Comparison of ENCODE assay signal across 20 cellular contexts in the genomic region with DNA sequence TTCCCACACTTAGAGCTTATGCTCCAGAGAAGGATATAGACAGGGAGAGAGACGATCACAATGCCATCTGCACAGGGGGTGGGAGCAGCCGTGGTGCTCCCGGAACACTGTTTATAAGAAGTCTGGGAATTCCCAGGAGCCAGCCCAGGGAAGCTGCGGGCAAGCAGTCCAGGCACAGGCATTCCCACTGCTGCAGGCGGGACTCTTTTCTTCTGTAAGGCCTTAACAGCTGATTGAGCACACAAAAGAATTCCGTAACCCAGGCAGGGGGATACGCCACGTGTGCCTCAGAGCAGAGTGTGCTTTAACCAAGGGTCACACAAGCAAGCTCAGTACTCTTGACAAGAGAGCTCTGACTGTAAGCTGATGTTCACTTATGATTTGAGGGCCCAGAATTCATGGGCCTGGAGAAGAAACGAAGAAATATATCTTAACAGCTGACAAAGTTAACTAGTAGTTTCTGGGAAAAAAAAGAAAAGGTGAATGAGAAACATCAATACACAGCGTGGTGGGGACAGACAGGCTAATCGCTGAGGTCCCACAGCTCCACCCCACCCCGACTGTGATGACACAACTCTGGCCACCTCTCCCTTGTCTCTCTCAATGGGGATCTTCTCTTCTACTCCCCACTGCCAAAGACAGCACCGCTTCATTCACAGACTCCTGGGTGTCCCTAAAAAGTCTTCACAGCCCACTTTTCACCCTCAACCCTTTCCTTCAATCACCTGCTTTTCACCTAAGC.
DNase-seq lines count a peak whose midpoint lies in the region; FAIRE-seq and TF ChIP-seq lines count a peak whose summit lies in the region.
"Had no signal": no experiment of that assay in that cellular context is flagged by ENCODE, and none has a peak within 500 bp of the region (broad histone marks: within the 10 kb centered on the region; RNA-seq: fewer than 3 reads in every experiment).

No MANE protein-coding gene starts in this region.

- CTCF ChIA-PET in H1 (lab: Charles Lee; ENCODE audit: partially characterized antibody) = interaction anchor here (0.6 to 2.5 kb wide), 7 partner anchors 9 to 354 kb away, joined by 3 to 11 read pairs (median 3); no protein-coding TSS in a partner anchor
- CTCF ChIA-PET in Caco-2 (lab: Charles Lee) = interaction anchor here (1.0 kb wide), 1 partner anchor 423 kb away, joined by 3 read pairs; no protein-coding TSS in a partner anchor
- CTCF ChIA-PET in A673 (lab: Charles Lee) = no interaction called here

- H2BK15ac ChIP-seq in H1 (ENCODE audit: low read length) = no peak overlapping the region

- H3K4me1 Mint-ChIP-seq in nephron progenitor cell = peaks cover 48% of the 10 kb centered on the region
- H3K4me1 Mint-ChIP-seq in Caco-2 (ENCODE audit: low read depth, unreplicated experiment) = no peaks in the 10 kb centered on the region
- H3K4me1 Mint-ChIP-seq: natural killer cell had no signal

- H3K23ac ChIP-seq in H1 (ENCODE audit: insufficient read length) = no peak overlapping the region

- H3K4me3 Mint-ChIP-seq in nephron progenitor cell = peak overlapping the region; percentile 55
- no peak overlapping the region for H3K4me3 Mint-ChIP-seq in Caco-2 (ENCODE audit: unreplicated experiment)
- H3K4me3 Mint-ChIP-seq: natural killer cell had no signal

- no peak overlapping the region for H3K14ac ChIP-seq in H1 (ENCODE audit: insufficient read length)

- TF ChIP-seq CTCF in H1 (IDR thresholded peaks at IDR 0.05; ENCODE audit: control extremely low read depth in 1 of 3, insufficient read depth in 1 of 3, low read depth in 1 of 3, low read length in 3 of 3) (no peak), nephron progenitor cell (IDR thresholded peaks at IDR 0.05) (no peak), Caco-2 (IDR thresholded peaks at IDR 0.05; ENCODE audit: insufficient read depth in 1 of 2, low read depth in 1 of 2, low read length in 1 of 2, severe bottlenecking in 1 of 2, unreplicated experiment in 1 of 2) (no peak), BE2C (IDR thresholded peaks at IDR 0.05; ENCODE audit: low read depth, low read length) (no peak), A673 (conservative IDR thresholded peaks at IDR 0.05; ENCODE audit: low read depth, low read length) (no peak)

- no peak for FAIRE-seq in H1 (lab: Jason Lieb, UNC)
- FAIRE-seq: colon, endothelial cell of umbilical vein, G401.6, GM12891 had no signal

- H3K4me3 ChIP-seq in H1 (ENCODE audit: extremely low read depth in 1 of 4, insufficient read depth in 2 of 4, low read depth in 3 of 4, low read length in 4 of 4) (peak overlapping the region in 1 of 4 experiments; percentile 5; a peak in 1 of 8 replicates), Caco-2 (ENCODE audit: low read depth, low read length) (no peak overlapping the region), BE2C (ENCODE audit: low read depth, low read length) (no peak overlapping the region), A673 (ENCODE audit: low read depth, low read length, poor library complexity, severe bottlenecking) (no peak overlapping the region)
- H3K4me3 ChIP-seq: lung, uterus had no signal

- H3K36me3 ChIP-seq in H1 (ENCODE audit: control insufficient read depth in 2 of 4, insufficient read depth in 4 of 4, low read length in 3 of 4) (no peaks in the 10 kb centered on the region), Caco-2 (ENCODE audit: control insufficient read depth, insufficient read depth, low read length) (no peaks in the 10 kb centered on the region), BE2C (no peaks in the 10 kb centered on the region), A673 (ENCODE audit: insufficient read depth, low read length, poor library complexity, severe bottlenecking) (no peaks in the 10 kb centered on the region)
- H3K36me3 ChIP-seq: uterus had no signal

- H3K9ac ChIP-seq in H1 (replicated peaks in 1 of 4; ENCODE audit: extremely low read depth in 1 of 4, low read depth in 3 of 4, low read length in 3 of 4) = no peak overlapping the region

- intact Hi-C loops in Caco-2 (cut with micrococcal nuclease; ENCODE audit: unreplicated experiment) (no loop called here), A673 (cut with micrococcal nuclease; ENCODE audit: unreplicated experiment) (no loop called here)

- no peak overlapping the region for H4K5ac ChIP-seq in H1 (ENCODE audit: insufficient read length, low read depth, low read length)

- H3K79me1 ChIP-seq in H1 (ENCODE audit: low read depth, low read length) = no peaks in the 10 kb centered on the region

- no peaks in the 10 kb centered on the region for H4K20me1 ChIP-seq in H1 (replicated peaks in 1 of 2; ENCODE audit: control insufficient read depth in 1 of 2, insufficient read depth in 2 of 2, low read length in 2 of 2)

- no peak for TF ChIP-seq POLR2A in H1 (IDR thresholded peaks at IDR 0.05; ENCODE audit: control extremely low read depth in 1 of 2, low read depth in 2 of 2, low read length in 2 of 2)

- H3K23me2 ChIP-seq in H1 (ENCODE audit: low read depth, low read length) = no peaks in the 10 kb centered on the region

- POLR2A ChIA-PET in H1 (lab: Charles Lee; ENCODE audit: partially characterized antibody) = interaction anchor here (1.4 kb wide), 1 partner anchor 17 kb away, joined by 3 read pairs; no protein-coding TSS in a partner anchor
- POLR2A ChIA-PET in Caco-2 (lab: Charles Lee) = no interaction called here
- POLR2A ChIA-PET in A673 (lab: Charles Lee; ENCODE audit: low non-redundant PET) = no interaction called here

- H3K36me3 Mint-ChIP-seq in nephron progenitor cell (ENCODE audit: low read depth) (no peaks in the 10 kb centered on the region), Caco-2 (ENCODE audit: insufficient read depth, unreplicated experiment) (no peaks in the 10 kb centered on the region)
- H3K36me3 Mint-ChIP-seq: natural killer cell had no signal

- no peak for TF ChIP-seq EP300 in H1 (IDR thresholded peaks at IDR 0.05; ENCODE audit: borderline replicate concordance in 1 of 2, low read depth in 2 of 2, low read length in 2 of 2)

- WGBS in H1 (ENCODE audit: extremely low coverage in 1 of 2, insufficient coverage in 1 of 2, insufficient read length in 1 of 2, insufficient replicate concordance in 2 of 2, low coverage in 1 of 2, low lambda C conversion rate in 2 of 2, missing lambda C conversion rate in 1 of 2), 2 experiments = 37% methylated on average over 13 of the region's 13 CpGs; no CpG with 5 or more reads in 1 of the 2 experiments

- H3K27ac Mint-ChIP-seq in nephron progenitor cell = peak overlapping the region; percentile 81
- H3K27ac Mint-ChIP-seq in Caco-2 (ENCODE audit: unreplicated experiment) = no peak overlapping the region
- H3K27ac Mint-ChIP-seq: natural killer cell had no signal

- no peaks in the 10 kb centered on the region for H3K79me2 ChIP-seq in H1 (ENCODE audit: control insufficient read depth in 1 of 2, insufficient read depth in 2 of 2, low read length in 2 of 2)

- no peak overlapping the region; the same call in 1 of the 2 replicates for H3K18ac ChIP-seq in H1 (ENCODE audit: extremely low read depth, low read length)

- BruUV-seq in Caco-2 (replicated peaks; lab: Mats Ljungman, UMichigan) = no TSS peak
- BruUV-seq in A673 (replicated peaks; lab: Mats Ljungman, UMichigan) = no TSS peak

- H3K27me3 ChIP-seq in H1 (replicated peaks in 1 of 4; ENCODE audit: control insufficient read depth in 3 of 4, extremely low read depth in 1 of 4, insufficient read depth in 3 of 4, low read length in 3 of 4) (no peaks in the 10 kb centered on the region; a peak in 2 of 7 replicates), Caco-2 (replicated peaks; ENCODE audit: control insufficient read depth, insufficient read depth, low read length) (no peaks in the 10 kb centered on the region), BE2C (peaks cover 27% of the 10 kb centered on the region), A673 (replicated peaks; ENCODE audit: insufficient read depth, low read depth, low read length, poor library complexity) (peaks cover 40% of the 10 kb centered on the region)
- H3K27me3 ChIP-seq: foreskin keratinocyte, uterus had no signal

- no peak overlapping the region for H3K4ac ChIP-seq in H1 (replicated peaks; ENCODE audit: insufficient read length, low read depth, low read length)

- DNase-seq in DMS 273 treated with DMSO at 0.1 percent for 48 hours (lab: John Stamatoyannopoulos, UW) (peak; percentile 34), NCI-H524 (lab: John Stamatoyannopoulos, UW) (peak; percentile 39 to 77), H1 (ENCODE audit: low read depth in 1 of 2, low spot score in 2 of 2) (no peak), nephron progenitor cell (peak; percentile 43), GM19238 (ENCODE audit: insufficient read length, low spot score) (no peak), Caco-2 (no peak), BE2C (no peak), A673 (ENCODE audit: low spot score) (no peak)
- DNase-seq: activated CD4-positive, alpha-beta T cell treated with anti-CD3 and anti-CD28 coated beads for 4 hours; activated CD8-positive, alpha-beta memory T cell treated with anti-CD3 and anti-CD28 coated beads, Interleukin-2, amount 50 U/mL, for 48 hours; foreskin keratinocyte; natural killer cell; SIG-M5; T-helper 9 cell; uterus had no signal

- peak overlapping the region; percentile 9 to 31; a peak in 3 of 4 replicates for H3K4me2 ChIP-seq in H1 (ENCODE audit: insufficient read depth in 1 of 2, low read depth in 2 of 2, low read length in 2 of 2)

- H3K9me3 ChIP-seq in H1 (ENCODE audit: insufficient read depth in 2 of 2, low read depth in 1 of 2, low read length in 1 of 2) (no peaks in the 10 kb centered on the region), Caco-2 (no peaks in the 10 kb centered on the region), BE2C (no peaks in the 10 kb centered on the region), A673 (ENCODE audit: low read depth, low read length, poor library complexity, severe bottlenecking) (no peaks in the 10 kb centered on the region)
- H3K9me3 ChIP-seq: uterus had no signal

- H3K27ac ChIP-seq in H1 (ENCODE audit: low read depth, low read length) (no peak overlapping the region), A673 (ENCODE audit: low read depth, low read length, poor library complexity, severe bottlenecking) (no peak overlapping the region)
- H3K27ac ChIP-seq: foreskin keratinocyte, uterus had no signal

- no peak for TF ChIP-seq RAD21 in H1 (IDR thresholded peaks at IDR 0.05 in 1 of 2, conservative IDR thresholded peaks at IDR 0.05 in 1 of 2; ENCODE audit: low read depth in 2 of 2, low read length in 2 of 2)

- peak overlapping the region; percentile 73 for H2AFZ ChIP-seq in H1 (ENCODE audit: low read length)

- H3K4me1 ChIP-seq in H1 (replicated peaks in 1 of 4; ENCODE audit: control insufficient read depth in 3 of 4, insufficient read depth in 4 of 4, low read length in 3 of 4) = peaks cover 0 to 15% (median 7%) of the 10 kb centered on the region in 4 experiments; a peak in 5 of 7 replicates
- no peaks in the 10 kb centered on the region for H3K4me1 ChIP-seq in Caco-2
- no peaks in the 10 kb centered on the region for H3K4me1 ChIP-seq in BE2C
- H3K4me1 ChIP-seq in A673 (ENCODE audit: insufficient read depth, low read length, poor library complexity, severe bottlenecking) = no peaks in the 10 kb centered on the region
- H3K4me1 ChIP-seq: uterus had no signal

- H2AK5ac ChIP-seq in H1 (ENCODE audit: low read depth, low read length) = no peak overlapping the region

- H3K27me3 Mint-ChIP-seq in nephron progenitor cell (ENCODE audit: low read depth, poor library complexity) (peaks cover 4% of the 10 kb centered on the region), Caco-2 (ENCODE audit: insufficient read depth, unreplicated experiment) (peaks cover 10% of the 10 kb centered on the region)

- no peak overlapping the region for H4K91ac ChIP-seq in H1 (replicated peaks; ENCODE audit: insufficient read length, low read length)

- H2BK12ac ChIP-seq in H1 (ENCODE audit: low read depth, low read length) = peak overlapping the region; percentile 75; the same call in 1 of the 2 replicates

- no peak overlapping the region for H3K56ac ChIP-seq in H1 (replicated peaks; ENCODE audit: insufficient read length, low read depth, low read length)

- no peak overlapping the region for H2BK120ac ChIP-seq in H1 (replicated peaks; ENCODE audit: low read depth, low read length)

- no peaks in the 10 kb centered on the region for H3K9me3 Mint-ChIP-seq in nephron progenitor cell
- H3K9me3 Mint-ChIP-seq in Caco-2 (ENCODE audit: unreplicated experiment) = no peaks in the 10 kb centered on the region
- H3K9me3 Mint-ChIP-seq: natural killer cell had no signal

- H2BK5ac ChIP-seq in H1 (ENCODE audit: low read depth, low read length) = no peak overlapping the region

- no peak overlapping the region for H2BK20ac ChIP-seq in H1 (ENCODE audit: low read length)

- H4K8ac ChIP-seq in H1 (ENCODE audit: extremely low read depth, insufficient read depth, low read length) = no peak overlapping the region

Comparison
In these comparisons a context has a peak if more than half of its experiments do, and no peak if none do; other contexts are left out.
1. DNase-seq: peak in DMS 273 treated with DMSO at 0.1 percent for 48 hours (single experiment), NCI-H524 (2 of 2) and nephron progenitor cell (single experiment); none in H1 (0 of 2), GM19238 (single experiment), Caco-2 (0 of 2), BE2C (single experiment) and A673 (single experiment).